ENCODE assay signal across 2 cellular contexts in the genomic region with DNA sequence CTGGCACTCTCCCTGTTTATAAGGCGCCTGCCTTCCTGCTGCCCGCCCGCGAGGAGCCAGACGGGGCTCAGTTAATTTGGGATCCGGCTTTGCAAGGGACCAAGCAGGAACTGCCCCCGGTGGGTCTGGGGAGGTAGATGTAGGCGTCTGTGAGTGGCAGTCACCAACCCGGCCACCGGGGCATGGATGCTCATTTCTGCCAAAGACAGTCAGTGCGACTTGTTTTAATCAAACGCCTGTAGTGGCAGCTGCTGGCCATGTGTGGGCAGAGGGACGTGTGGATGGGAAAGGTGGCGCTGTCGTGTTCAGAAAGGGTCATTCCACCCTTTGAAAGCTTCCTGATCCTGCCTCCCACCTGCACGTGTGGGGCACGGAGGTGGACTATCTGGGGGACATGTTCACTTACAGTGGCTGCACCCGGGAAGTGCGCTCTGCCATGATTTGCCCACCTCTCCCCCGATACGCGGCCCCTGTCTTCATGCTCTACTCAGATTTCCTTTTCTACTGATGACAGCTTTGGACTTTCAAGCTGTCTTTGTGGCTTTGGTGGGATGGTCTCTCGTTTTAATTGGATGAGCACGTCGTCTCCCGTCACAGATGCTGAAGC.
TF ChIP-seq lines count a peak whose summit lies in the region.

No MANE protein-coding gene starts in this region.

TF ChIP-seq in K562, 482 proteins besides CTCF, POLR2A, EP300 and RAD21 (continues in another document):
- TF ChIP-seq E4F1 (CRISPR knock-in tag; IDR thresholded peaks at IDR 0.05; ENCODE audit: borderline replicate concordance) (no peak), ZNF395 (CRISPR knock-in tag; IDR thresholded peaks at IDR 0.05) (0 out of 2 replicates have a peak, but pooled peaks have one; percentile 18), FOXK1 (CRISPR knock-in tag; IDR thresholded peaks at IDR 0.05; ENCODE audit: borderline replicate concordance) (peak; percentile 12; the same call in 1 of the 2 replicates), EGR1 (conservative IDR thresholded peaks at IDR 0.05) (peak; percentile 35), SETDB1 (IDR thresholded peaks at IDR 0.05; ENCODE audit: low read length) (no peak), NR2C2 (CRISPR knock-in tag; IDR thresholded peaks at IDR 0.05) (no peak), NR2C2 (tag; IDR thresholded peaks at IDR 0.05) (peak; percentile 8; the same call in 1 of the 2 replicates), ZNF217 (CRISPR knock-in tag; IDR thresholded peaks at IDR 0.05) (no peak), HOXB6 (CRISPR knock-in tag; IDR thresholded peaks at IDR 0.05; ENCODE audit: borderline replicate concordance) (no peak), SIN3A (IDR thresholded peaks at IDR 0.05; ENCODE audit: borderline replicate concordance in 2 of 2, control insufficient read depth in 1 of 2, low read depth in 2 of 2, low read length in 2 of 2) (peak in 1 of 2 experiments; percentile 54; a peak in 1 of 4 replicates), CHD4 (IDR thresholded peaks at IDR 0.05; ENCODE audit: insufficient read depth, insufficient replicate concordance, low read depth, low read length, poor library complexity, severe bottlenecking) (peak; percentile 10), BHLHE40 (IDR thresholded peaks at IDR 0.05; ENCODE audit: low read length) (peak; percentile 85), ERF (CRISPR knock-in tag; IDR thresholded peaks at IDR 0.05) (0 out of 2 replicates have a peak, but pooled peaks have one; percentile 22), YY1 (IDR thresholded peaks at IDR 0.05; ENCODE audit: borderline replicate concordance in 1 of 3, control insufficient read depth in 1 of 3, extremely low read depth in 1 of 3, insufficient read depth in 3 of 3, insufficient read length in 1 of 3, insufficient replicate concordance in 2 of 3, low read depth in 1 of 3, low read length in 2 of 3) (peak in 1 of 3 experiments; percentile 7), NFIC (IDR thresholded peaks at IDR 0.05) (no peak), KHSRP (IDR thresholded peaks at IDR 0.05) (no peak)
- TF ChIP-seq, protein P1, sequence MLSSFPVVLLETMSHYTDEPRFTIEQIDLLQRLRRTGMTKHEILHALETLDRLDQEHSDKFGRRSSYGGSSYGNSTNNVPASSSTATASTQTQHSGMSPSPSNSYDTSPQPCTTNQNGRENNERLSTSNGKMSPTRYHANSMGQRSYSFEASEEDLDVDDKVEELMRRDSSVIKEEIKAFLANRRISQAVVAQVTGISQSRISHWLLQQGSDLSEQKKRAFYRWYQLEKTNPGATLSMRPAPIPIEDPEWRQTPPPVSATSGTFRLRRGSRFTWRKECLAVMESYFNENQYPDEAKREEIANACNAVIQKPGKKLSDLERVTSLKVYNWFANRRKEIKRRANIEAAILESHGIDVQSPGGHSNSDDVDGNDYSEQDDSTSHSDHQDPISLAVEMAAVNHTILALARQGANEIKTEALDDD (IDR thresholded peaks at IDR 0.05), result peak; percentile 9; the same call in 1 of the 2 replicates

TF ChIP-seq in HepG2, 621 proteins besides CTCF, POLR2A, EP300 and RAD21 (continued from another document and continues in another):
- peak; percentile 57; the same call in 1 of the 2 replicates for TF ChIP-seq ZNF782 (CRISPR knock-in tag; IDR thresholded peaks at IDR 0.05; ENCODE audit: borderline replicate concordance)
- no peak for TF ChIP-seq KAT8 (CRISPR knock-in tag; IDR thresholded peaks at IDR 0.05)
- TF ChIP-seq BCL6 (CRISPR knock-in tag; IDR thresholded peaks at IDR 0.05), result no peak
- no peak for TF ChIP-seq ZKSCAN8 (CRISPR knock-in tag; IDR thresholded peaks at IDR 0.05; ENCODE audit: borderline replicate concordance)
- TF ChIP-seq, protein P2, sequence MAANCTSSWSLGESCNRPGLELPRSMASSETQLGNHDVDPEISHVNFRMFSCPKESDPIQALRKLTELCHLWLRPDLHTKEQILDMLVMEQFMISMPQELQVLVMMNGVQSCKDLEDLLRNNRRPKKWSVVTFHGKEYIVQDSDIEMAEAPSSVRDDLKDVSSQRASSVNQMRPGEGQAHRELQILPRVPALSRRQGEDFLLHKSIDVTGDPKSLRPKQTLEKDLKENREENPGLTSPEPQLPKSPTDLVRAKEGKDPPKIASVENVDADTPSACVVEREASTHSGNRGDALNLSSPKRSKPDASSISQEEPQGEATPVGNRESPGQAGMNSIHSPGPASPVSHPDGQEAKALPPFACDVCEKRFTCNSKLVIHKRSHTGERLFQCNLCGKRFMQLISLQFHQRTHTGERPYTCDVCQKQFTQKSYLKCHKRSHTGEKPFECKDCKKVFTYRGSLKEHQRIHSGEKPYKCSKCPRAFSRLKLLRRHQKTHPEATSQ (CRISPR knock-in tag; IDR thresholded peaks at IDR 0.05; ENCODE audit: borderline replicate concordance), result no peak
- TF ChIP-seq ATF7-NPFF (CRISPR knock-in tag; IDR thresholded peaks at IDR 0.05; ENCODE audit: low read depth), result 0 out of 2 replicates have a peak, but pooled peaks have one; percentile 37
- no peak for TF ChIP-seq HINFP (CRISPR knock-in tag; IDR thresholded peaks at IDR 0.05; ENCODE audit: low read depth)
- no peak for TF ChIP-seq ZBED4 (CRISPR knock-in tag; IDR thresholded peaks at IDR 0.05; ENCODE audit: borderline replicate concordance)
- TF ChIP-seq, protein P3, sequence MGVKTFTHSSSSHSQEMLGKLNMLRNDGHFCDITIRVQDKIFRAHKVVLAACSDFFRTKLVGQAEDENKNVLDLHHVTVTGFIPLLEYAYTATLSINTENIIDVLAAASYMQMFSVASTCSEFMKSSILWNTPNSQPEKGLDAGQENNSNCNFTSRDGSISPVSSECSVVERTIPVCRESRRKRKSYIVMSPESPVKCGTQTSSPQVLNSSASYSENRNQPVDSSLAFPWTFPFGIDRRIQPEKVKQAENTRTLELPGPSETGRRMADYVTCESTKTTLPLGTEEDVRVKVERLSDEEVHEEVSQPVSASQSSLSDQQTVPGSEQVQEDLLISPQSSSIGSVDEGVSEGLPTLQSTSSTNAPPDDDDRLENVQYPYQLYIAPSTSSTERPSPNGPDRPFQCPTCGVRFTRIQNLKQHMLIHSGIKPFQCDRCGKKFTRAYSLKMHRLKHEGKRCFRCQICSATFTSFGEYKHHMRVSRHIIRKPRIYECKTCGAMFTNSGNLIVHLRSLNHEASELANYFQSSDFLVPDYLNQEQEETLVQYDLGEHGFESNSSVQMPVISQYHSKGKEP (CRISPR knock-in tag; IDR thresholded peaks at IDR 0.05), result no peak
- no peak for TF ChIP-seq ZNF382 (CRISPR knock-in tag; IDR thresholded peaks at IDR 0.05; ENCODE audit: borderline replicate concordance)
- peak; percentile 33; the same call in 1 of the 2 replicates for TF ChIP-seq KDM5B (CRISPR knock-in tag; IDR thresholded peaks at IDR 0.05; ENCODE audit: borderline replicate concordance)
- TF ChIP-seq SKI (IDR thresholded peaks at IDR 0.05; ENCODE audit: partially characterized antibody), result no peak
- peak; percentile 90; the same call in 1 of the 2 replicates for TF ChIP-seq ZNF691 (CRISPR knock-in tag; IDR thresholded peaks at IDR 0.05; ENCODE audit: borderline replicate concordance, low read depth)
- no peak for TF ChIP-seq IRF2 (CRISPR knock-in tag; IDR thresholded peaks at IDR 0.05)
- TF ChIP-seq PHF20 (CRISPR knock-in tag; IDR thresholded peaks at IDR 0.05), result no peak
- no peak for TF ChIP-seq ZNF3 (CRISPR knock-in tag; IDR thresholded peaks at IDR 0.05)
- TF ChIP-seq ELK4 (CRISPR knock-in tag; IDR thresholded peaks at IDR 0.05; ENCODE audit: borderline replicate concordance), result no peak
- peak; percentile 76; the same call in 1 of the 2 replicates for TF ChIP-seq HIC2 (CRISPR knock-in tag; IDR thresholded peaks at IDR 0.05; ENCODE audit: low read depth)
- no peak for TF ChIP-seq FOXA3 (CRISPR knock-in tag; IDR thresholded peaks at IDR 0.05)
- peak; percentile 61; the same call in 1 of the 2 replicates for TF ChIP-seq ZNF34 (CRISPR knock-in tag; IDR thresholded peaks at IDR 0.05; ENCODE audit: borderline replicate concordance)
- TF ChIP-seq TEAD3 (CRISPR knock-in tag; optimal IDR thresholded peaks at IDR 0.05; ENCODE audit: borderline replicate concordance), result no peak
- no peak for TF ChIP-seq RARG (CRISPR knock-in tag; IDR thresholded peaks at IDR 0.05; ENCODE audit: low read depth)
- TF ChIP-seq HNRNPH1 (optimal IDR thresholded peaks at IDR 0.05; ENCODE audit: low read depth, low read length), result peak; percentile 47
- TF ChIP-seq ZNF430 (CRISPR knock-in tag; IDR thresholded peaks at IDR 0.05), result no peak
- TF ChIP-seq CREM (IDR thresholded peaks at IDR 0.05), result no peak
- TF ChIP-seq CREM (CRISPR knock-in tag; IDR thresholded peaks at IDR 0.05), result no peak
- TF ChIP-seq TBX2 (CRISPR knock-in tag; IDR thresholded peaks at IDR 0.05; ENCODE audit: borderline replicate concordance), result no peak
- TF ChIP-seq ARHGAP35 (CRISPR knock-in tag; IDR thresholded peaks at IDR 0.05; ENCODE audit: borderline replicate concordance), result no peak
- TF ChIP-seq GABPB1 (CRISPR knock-in tag; IDR thresholded peaks at IDR 0.05), result no peak; the same call in 1 of the 2 replicates
- no peak; the same call in none of the 2 replicates for TF ChIP-seq SSRP1 (CRISPR knock-in tag; IDR thresholded peaks at IDR 0.05)
- no peak for TF ChIP-seq ZFP82 (CRISPR knock-in tag; IDR thresholded peaks at IDR 0.05; ENCODE audit: borderline replicate concordance)
- no peak for TF ChIP-seq ATM (IDR thresholded peaks at IDR 0.05; ENCODE audit: borderline replicate concordance)
- peak; percentile 91 for TF ChIP-seq ZNF605 (CRISPR knock-in tag; IDR thresholded peaks at IDR 0.05)
- no peak for TF ChIP-seq WIZ (CRISPR knock-in tag; IDR thresholded peaks at IDR 0.05)
- TF ChIP-seq, protein P4, sequence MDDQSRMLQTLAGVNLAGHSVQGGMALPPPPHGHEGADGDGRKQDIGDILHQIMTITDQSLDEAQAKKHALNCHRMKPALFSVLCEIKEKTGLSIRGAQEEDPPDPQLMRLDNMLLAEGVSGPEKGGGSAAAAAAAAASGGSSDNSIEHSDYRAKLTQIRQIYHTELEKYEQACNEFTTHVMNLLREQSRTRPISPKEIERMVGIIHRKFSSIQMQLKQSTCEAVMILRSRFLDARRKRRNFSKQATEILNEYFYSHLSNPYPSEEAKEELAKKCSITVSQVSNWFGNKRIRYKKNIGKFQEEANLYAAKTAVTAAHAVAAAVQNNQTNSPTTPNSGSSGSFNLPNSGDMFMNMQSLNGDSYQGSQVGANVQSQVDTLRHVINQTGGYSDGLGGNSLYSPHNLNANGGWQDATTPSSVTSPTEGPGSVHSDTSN (CRISPR knock-in tag; IDR thresholded peaks at IDR 0.05; ENCODE audit: borderline replicate concordance), result no peak
- TF ChIP-seq ZNF550 (CRISPR knock-in tag; IDR thresholded peaks at IDR 0.05; ENCODE audit: borderline replicate concordance), result no peak
